1 cellular context compared by ENCODE assay signal in genomic region chr9:136655244-136656225, GRCh38.
TF ChIP-seq lines count a peak whose summit lies in the region.

No MANE protein-coding gene starts in this region.

TF ChIP-seq in GM12878, 131 proteins besides CTCF, POLR2A, EP300 and RAD21:
- TF ChIP-seq NBN (IDR thresholded peaks at IDR 0.05): no peak
- peak; percentile 47; the same call in 1 of the 2 replicates for TF ChIP-seq SPI1 (IDR thresholded peaks at IDR 0.05; ENCODE audit: borderline replicate concordance, insufficient read depth, low read depth, low read length)
